ENCODE assay signal across 1 cellular context in the genomic region with DNA sequence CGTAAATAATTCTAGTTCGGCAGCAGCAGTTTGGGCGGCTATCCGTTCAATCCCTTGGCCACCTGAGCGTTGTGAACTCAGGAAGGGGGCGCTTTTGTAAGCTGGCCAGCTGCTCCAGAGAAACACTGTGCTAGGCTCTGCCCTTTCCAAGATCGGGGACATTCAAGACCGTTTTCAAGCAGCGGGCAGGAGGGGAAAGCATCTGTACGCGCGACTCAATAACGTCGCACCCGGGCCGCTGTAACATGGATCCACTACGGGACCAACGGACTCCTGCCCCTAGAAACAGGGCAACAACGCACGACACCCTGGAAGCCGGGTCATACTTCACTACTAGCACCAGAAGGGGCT.
TF ChIP-seq lines count a peak whose summit lies in the region.

No MANE protein-coding gene starts in this region.

TF ChIP-seq in K562, 482 proteins besides CTCF, POLR2A, EP300 and RAD21 (continued from another document and continues in another):
- TF ChIP-seq, protein P1, sequence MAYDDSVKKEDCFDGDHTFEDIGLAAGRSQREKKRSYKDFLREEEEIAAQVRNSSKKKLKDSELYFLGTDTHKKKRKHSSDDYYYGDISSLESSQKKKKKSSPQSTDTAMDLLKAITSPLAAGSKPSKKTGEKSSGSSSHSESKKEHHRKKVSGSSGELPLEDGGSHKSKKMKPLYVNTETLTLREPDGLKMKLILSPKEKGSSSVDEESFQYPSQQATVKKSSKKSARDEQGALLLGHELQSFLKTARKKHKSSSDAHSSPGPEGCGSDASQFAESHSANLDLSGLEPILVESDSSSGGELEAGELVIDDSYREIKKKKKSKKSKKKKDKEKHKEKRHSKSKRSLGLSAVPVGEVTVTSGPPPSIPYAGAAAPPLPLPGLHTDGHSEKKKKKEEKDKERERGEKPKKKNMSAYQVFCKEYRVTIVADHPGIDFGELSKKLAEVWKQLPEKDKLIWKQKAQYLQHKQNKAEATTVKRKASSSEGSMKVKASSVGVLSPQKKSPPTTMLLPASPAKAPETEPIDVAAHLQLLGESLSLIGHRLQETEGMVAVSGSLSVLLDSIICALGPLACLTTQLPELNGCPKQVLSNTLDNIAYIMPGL (CRISPR knock-in tag; IDR thresholded peaks at IDR 0.05) = 0 out of 2 replicates have a peak, but pooled peaks have one; percentile 76
- TF ChIP-seq KLF6 (CRISPR knock-in tag; IDR thresholded peaks at IDR 0.05; ENCODE audit: borderline replicate concordance) (no peak), ZNF586 (CRISPR knock-in tag; conservative IDR thresholded peaks at IDR 0.05) (no peak), BCOR (IDR thresholded peaks at IDR 0.05) (0 out of 2 replicates have a peak, but pooled peaks have one; percentile 37), SMARCE1 (IDR thresholded peaks at IDR 0.05) (0 out of 2 replicates have a peak, but pooled peaks have one; percentile 17), HDAC2 (IDR thresholded peaks at IDR 0.05) (0 out of 2 replicates have a peak, but pooled peaks have one; percentile 20), SMARCC2 (IDR thresholded peaks at IDR 0.05; ENCODE audit: low read depth) (0 out of 2 replicates have a peak, but pooled peaks have one; percentile 35), SIN3A (IDR thresholded peaks at IDR 0.05; ENCODE audit: borderline replicate concordance in 2 of 2, control insufficient read depth in 1 of 2, low read depth in 2 of 2, low read length in 2 of 2) (peak in 1 of 2 experiments; percentile 75; a peak in 2 of 4 replicates), SMARCA4 (IDR thresholded peaks at IDR 0.05) (0 out of 2 replicates have a peak, but pooled peaks have one; percentile 31), MAZ (CRISPR knock-in tag; conservative IDR thresholded peaks at IDR 0.05 in 1 of 2, IDR thresholded peaks at IDR 0.05 in 1 of 2) (0 out of 4 replicates have a peak, but pooled peaks of 1 of the 2 experiments have one; percentile 2), NFRKB (IDR thresholded peaks at IDR 0.05; ENCODE audit: low read depth) (0 out of 2 replicates have a peak, but pooled peaks have one; percentile 49), ELF1 (tag; IDR thresholded peaks at IDR 0.05) (0 out of 2 replicates have a peak, but pooled peaks have one; percentile 3), RBM39 (optimal IDR thresholded peaks at IDR 0.05; ENCODE audit: low read depth, low read length) (peak; percentile 21), HNRNPLL (IDR thresholded peaks at IDR 0.05; ENCODE audit: low read depth, low read length, poor library complexity, severe bottlenecking) (peak; percentile 65), XRCC5 (IDR thresholded peaks at IDR 0.05; ENCODE audit: low read depth, low read length) (0 out of 2 replicates have a peak, but pooled peaks have one; percentile 27), SAFB (IDR thresholded peaks at IDR 0.05; ENCODE audit: borderline replicate concordance, low read depth, low read length) (no peak)
- TF ChIP-seq, protein P2, sequence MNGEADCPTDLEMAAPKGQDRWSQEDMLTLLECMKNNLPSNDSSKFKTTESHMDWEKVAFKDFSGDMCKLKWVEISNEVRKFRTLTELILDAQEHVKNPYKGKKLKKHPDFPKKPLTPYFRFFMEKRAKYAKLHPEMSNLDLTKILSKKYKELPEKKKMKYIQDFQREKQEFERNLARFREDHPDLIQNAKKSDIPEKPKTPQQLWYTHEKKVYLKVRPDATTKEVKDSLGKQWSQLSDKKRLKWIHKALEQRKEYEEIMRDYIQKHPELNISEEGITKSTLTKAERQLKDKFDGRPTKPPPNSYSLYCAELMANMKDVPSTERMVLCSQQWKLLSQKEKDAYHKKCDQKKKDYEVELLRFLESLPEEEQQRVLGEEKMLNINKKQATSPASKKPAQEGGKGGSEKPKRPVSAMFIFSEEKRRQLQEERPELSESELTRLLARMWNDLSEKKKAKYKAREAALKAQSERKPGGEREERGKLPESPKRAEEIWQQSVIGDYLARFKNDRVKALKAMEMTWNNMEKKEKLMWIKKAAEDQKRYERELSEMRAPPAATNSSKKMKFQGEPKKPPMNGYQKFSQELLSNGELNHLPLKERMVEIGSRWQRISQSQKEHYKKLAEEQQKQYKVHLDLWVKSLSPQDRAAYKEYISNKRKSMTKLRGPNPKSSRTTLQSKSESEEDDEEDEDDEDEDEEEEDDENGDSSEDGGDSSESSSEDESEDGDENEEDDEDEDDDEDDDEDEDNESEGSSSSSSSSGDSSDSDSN (IDR thresholded peaks at IDR 0.05; ENCODE audit: borderline replicate concordance in 1 of 2, low read depth in 2 of 2, low read length in 2 of 2) = 0 out of 4 replicates have a peak, but pooled peaks of 1 of the 2 experiments have one; percentile 24
- TF ChIP-seq, protein P3, sequence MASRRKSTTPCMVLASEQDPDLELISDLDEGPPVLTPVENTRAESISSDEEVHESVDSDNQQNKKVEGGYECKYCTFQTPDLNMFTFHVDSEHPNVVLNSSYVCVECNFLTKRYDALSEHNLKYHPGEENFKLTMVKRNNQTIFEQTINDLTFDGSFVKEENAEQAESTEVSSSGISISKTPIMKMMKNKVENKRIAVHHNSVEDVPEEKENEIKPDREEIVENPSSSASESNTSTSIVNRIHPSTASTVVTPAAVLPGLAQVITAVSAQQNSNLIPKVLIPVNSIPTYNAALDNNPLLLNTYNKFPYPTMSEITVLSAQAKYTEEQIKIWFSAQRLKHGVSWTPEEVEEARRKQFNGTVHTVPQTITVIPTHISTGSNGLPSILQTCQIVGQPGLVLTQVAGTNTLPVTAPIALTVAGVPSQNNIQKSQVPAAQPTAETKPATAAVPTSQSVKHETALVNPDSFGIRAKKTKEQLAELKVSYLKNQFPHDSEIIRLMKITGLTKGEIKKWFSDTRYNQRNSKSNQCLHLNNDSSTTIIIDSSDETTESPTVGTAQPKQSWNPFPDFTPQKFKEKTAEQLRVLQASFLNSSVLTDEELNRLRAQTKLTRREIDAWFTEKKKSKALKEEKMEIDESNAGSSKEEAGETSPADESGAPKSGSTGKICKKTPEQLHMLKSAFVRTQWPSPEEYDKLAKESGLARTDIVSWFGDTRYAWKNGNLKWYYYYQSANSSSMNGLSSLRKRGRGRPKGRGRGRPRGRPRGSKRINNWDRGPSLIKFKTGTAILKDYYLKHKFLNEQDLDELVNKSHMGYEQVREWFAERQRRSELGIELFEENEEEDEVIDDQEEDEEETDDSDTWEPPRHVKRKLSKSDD (conservative IDR thresholded peaks at IDR 0.05; ENCODE audit: low read length) = 0 out of 2 replicates have a peak, but pooled peaks have one; percentile 16
- TF ChIP-seq, protein P4, sequence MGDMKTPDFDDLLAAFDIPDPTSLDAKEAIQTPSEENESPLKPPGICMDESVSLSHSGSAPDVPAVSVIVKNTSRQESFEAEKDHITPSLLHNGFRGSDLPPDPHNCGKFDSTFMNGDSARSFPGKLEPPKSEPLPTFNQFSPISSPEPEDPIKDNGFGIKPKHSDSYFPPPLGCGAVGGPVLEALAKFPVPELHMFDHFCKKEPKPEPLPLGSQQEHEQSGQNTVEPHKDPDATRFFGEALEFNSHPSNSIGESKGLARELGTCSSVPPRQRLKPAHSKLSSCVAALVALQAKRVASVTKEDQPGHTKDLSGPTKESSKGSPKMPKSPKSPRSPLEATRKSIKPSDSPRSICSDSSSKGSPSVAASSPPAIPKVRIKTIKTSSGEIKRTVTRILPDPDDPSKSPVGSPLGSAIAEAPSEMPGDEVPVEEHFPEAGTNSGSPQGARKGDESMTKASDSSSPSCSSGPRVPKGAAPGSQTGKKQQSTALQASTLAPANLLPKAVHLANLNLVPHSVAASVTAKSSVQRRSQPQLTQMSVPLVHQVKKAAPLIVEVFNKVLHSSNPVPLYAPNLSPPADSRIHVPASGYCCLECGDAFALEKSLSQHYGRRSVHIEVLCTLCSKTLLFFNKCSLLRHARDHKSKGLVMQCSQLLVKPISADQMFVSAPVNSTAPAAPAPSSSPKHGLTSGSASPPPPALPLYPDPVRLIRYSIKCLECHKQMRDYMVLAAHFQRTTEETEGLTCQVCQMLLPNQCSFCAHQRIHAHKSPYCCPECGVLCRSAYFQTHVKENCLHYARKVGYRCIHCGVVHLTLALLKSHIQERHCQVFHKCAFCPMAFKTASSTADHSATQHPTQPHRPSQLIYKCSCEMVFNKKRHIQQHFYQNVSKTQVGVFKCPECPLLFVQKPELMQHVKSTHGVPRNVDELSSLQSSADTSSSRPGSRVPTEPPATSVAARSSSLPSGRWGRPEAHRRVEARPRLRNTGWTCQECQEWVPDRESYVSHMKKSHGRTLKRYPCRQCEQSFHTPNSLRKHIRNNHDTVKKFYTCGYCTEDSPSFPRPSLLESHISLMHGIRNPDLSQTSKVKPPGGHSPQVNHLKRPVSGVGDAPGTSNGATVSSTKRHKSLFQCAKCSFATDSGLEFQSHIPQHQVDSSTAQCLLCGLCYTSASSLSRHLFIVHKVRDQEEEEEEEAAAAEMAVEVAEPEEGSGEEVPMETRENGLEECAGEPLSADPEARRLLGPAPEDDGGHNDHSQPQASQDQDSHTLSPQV (IDR thresholded peaks at IDR 0.05) = 0 out of 2 replicates have a peak, but pooled peaks have one; percentile 50
- TF ChIP-seq, protein P5, sequence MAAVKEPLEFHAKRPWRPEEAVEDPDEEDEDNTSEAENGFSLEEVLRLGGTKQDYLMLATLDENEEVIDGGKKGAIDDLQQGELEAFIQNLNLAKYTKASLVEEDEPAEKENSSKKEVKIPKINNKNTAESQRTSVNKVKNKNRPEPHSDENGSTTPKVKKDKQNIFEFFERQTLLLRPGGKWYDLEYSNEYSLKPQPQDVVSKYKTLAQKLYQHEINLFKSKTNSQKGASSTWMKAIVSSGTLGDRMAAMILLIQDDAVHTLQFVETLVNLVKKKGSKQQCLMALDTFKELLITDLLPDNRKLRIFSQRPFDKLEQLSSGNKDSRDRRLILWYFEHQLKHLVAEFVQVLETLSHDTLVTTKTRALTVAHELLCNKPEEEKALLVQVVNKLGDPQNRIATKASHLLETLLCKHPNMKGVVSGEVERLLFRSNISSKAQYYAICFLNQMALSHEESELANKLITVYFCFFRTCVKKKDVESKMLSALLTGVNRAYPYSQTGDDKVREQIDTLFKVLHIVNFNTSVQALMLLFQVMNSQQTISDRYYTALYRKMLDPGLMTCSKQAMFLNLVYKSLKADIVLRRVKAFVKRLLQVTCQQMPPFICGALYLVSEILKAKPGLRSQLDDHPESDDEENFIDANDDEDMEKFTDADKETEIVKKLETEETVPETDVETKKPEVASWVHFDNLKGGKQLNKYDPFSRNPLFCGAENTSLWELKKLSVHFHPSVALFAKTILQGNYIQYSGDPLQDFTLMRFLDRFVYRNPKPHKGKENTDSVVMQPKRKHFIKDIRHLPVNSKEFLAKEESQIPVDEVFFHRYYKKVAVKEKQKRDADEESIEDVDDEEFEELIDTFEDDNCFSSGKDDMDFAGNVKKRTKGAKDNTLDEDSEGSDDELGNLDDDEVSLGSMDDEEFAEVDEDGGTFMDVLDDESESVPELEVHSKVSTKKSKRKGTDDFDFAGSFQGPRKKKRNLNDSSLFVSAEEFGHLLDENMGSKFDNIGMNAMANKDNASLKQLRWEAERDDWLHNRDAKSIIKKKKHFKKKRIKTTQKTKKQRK (IDR thresholded peaks at IDR 0.05; ENCODE audit: borderline replicate concordance, low read depth, low read length) = no peak
- TF ChIP-seq, protein P6, sequence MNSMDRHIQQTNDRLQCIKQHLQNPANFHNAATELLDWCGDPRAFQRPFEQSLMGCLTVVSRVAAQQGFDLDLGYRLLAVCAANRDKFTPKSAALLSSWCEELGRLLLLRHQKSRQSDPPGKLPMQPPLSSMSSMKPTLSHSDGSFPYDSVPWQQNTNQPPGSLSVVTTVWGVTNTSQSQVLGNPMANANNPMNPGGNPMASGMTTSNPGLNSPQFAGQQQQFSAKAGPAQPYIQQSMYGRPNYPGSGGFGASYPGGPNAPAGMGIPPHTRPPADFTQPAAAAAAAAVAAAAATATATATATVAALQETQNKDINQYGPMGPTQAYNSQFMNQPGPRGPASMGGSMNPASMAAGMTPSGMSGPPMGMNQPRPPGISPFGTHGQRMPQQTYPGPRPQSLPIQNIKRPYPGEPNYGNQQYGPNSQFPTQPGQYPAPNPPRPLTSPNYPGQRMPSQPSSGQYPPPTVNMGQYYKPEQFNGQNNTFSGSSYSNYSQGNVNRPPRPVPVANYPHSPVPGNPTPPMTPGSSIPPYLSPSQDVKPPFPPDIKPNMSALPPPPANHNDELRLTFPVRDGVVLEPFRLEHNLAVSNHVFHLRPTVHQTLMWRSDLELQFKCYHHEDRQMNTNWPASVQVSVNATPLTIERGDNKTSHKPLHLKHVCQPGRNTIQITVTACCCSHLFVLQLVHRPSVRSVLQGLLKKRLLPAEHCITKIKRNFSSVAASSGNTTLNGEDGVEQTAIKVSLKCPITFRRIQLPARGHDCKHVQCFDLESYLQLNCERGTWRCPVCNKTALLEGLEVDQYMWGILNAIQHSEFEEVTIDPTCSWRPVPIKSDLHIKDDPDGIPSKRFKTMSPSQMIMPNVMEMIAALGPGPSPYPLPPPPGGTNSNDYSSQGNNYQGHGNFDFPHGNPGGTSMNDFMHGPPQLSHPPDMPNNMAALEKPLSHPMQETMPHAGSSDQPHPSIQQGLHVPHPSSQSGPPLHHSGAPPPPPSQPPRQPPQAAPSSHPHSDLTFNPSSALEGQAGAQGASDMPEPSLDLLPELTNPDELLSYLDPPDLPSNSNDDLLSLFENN (IDR thresholded peaks at IDR 0.05; ENCODE audit: low read depth in 2 of 2, low read length in 2 of 2) = no peak
- TF ChIP-seq, protein P7, sequence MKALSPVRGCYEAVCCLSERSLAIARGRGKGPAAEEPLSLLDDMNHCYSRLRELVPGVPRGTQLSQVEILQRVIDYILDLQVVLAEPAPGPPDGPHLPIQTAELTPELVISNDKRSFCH (CRISPR knock-in tag; IDR thresholded peaks at IDR 0.05) = no peak
- TF ChIP-seq, protein P7 (tag; IDR thresholded peaks at IDR 0.05) = peak; percentile 59; the same call in 1 of the 2 replicates
- TF ChIP-seq, protein P8, sequence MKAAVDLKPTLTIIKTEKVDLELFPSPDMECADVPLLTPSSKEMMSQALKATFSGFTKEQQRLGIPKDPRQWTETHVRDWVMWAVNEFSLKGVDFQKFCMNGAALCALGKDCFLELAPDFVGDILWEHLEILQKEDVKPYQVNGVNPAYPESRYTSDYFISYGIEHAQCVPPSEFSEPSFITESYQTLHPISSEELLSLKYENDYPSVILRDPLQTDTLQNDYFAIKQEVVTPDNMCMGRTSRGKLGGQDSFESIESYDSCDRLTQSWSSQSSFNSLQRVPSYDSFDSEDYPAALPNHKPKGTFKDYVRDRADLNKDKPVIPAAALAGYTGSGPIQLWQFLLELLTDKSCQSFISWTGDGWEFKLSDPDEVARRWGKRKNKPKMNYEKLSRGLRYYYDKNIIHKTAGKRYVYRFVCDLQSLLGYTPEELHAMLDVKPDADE (conservative IDR thresholded peaks at IDR 0.05; ENCODE audit: control insufficient read depth, low read depth, low read length) = 0 out of 2 replicates have a peak, but pooled peaks have one; percentile 51
- TF ChIP-seq, protein P9, sequence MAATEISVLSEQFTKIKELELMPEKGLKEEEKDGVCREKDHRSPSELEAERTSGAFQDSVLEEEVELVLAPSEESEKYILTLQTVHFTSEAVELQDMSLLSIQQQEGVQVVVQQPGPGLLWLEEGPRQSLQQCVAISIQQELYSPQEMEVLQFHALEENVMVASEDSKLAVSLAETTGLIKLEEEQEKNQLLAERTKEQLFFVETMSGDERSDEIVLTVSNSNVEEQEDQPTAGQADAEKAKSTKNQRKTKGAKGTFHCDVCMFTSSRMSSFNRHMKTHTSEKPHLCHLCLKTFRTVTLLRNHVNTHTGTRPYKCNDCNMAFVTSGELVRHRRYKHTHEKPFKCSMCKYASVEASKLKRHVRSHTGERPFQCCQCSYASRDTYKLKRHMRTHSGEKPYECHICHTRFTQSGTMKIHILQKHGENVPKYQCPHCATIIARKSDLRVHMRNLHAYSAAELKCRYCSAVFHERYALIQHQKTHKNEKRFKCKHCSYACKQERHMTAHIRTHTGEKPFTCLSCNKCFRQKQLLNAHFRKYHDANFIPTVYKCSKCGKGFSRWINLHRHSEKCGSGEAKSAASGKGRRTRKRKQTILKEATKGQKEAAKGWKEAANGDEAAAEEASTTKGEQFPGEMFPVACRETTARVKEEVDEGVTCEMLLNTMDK (IDR thresholded peaks at IDR 0.05; ENCODE audit: borderline replicate concordance, insufficient read depth, low read depth, low read length, poor library complexity, severe bottlenecking) = peak; percentile 62
